Comparison of ENCODE assay signal across 1 cellular context in genomic region chr5:65624570-65625555, GRCh38.
A peak's percentile ranks its signal among the peaks of the same experiment; 100 is the strongest.
TF ChIP-seq lines count a peak whose summit lies in the region.

Gene SHLD3 (plus strand): TSS chr5:65625027. CDS start chr5:65629588, 4,561 bp downstream.
Gene TRAPPC13 (plus strand): TSS chr5:65625027. CDS start chr5:65625061, 34 bp downstream.

TF ChIP-seq in HepG2, 621 proteins besides CTCF, POLR2A, EP300 and RAD21 (continued from another document):
- TF ChIP-seq KIAA2018 (CRISPR knock-in tag; IDR thresholded peaks at IDR 0.05; ENCODE audit: borderline replicate concordance) = no peak
- peak; percentile 81 for TF ChIP-seq PHF8 (CRISPR knock-in tag; IDR thresholded peaks at IDR 0.05)
- TF ChIP-seq ZBTB25 (CRISPR knock-in tag; IDR thresholded peaks at IDR 0.05) = 0 out of 2 replicates have a peak, but pooled peaks have one; percentile 38
- 0 out of 2 replicates have a peak, but pooled peaks have one; percentile 15 for TF ChIP-seq POGK (CRISPR knock-in tag; conservative IDR thresholded peaks at IDR 0.05)
- TF ChIP-seq SIX4 (CRISPR knock-in tag; IDR thresholded peaks at IDR 0.05) = no peak
- no peak for TF ChIP-seq SMC3 (IDR thresholded peaks at IDR 0.05; ENCODE audit: low read length)
- peak; percentile 86 for TF ChIP-seq ZNF143 (CRISPR knock-in tag; IDR thresholded peaks at IDR 0.05)
- no peak for TF ChIP-seq ZHX1 (CRISPR knock-in tag; IDR thresholded peaks at IDR 0.05; ENCODE audit: low read depth)
- no peak for TF ChIP-seq HIVEP1 (CRISPR knock-in tag; IDR thresholded peaks at IDR 0.05)
- TF ChIP-seq ZKSCAN1 (IDR thresholded peaks at IDR 0.05; ENCODE audit: low read length) = no peak
- 0 out of 2 replicates have a peak, but pooled peaks have one; percentile 23 for TF ChIP-seq ZBTB7B (CRISPR knock-in tag; IDR thresholded peaks at IDR 0.05)
- TF ChIP-seq ZNF780A (CRISPR knock-in tag; IDR thresholded peaks at IDR 0.05) = no peak
- peak; percentile 8; the same call in 1 of the 2 replicates for TF ChIP-seq FOXA3 (CRISPR knock-in tag; IDR thresholded peaks at IDR 0.05)
- TF ChIP-seq ZNF83 (CRISPR knock-in tag; IDR thresholded peaks at IDR 0.05; ENCODE audit: borderline replicate concordance) = no peak
- TF ChIP-seq ZNF580 (CRISPR knock-in tag; IDR thresholded peaks at IDR 0.05; ENCODE audit: borderline replicate concordance, low read depth) = 0 out of 2 replicates have a peak, but pooled peaks have one; percentile 28
- no peak for TF ChIP-seq TOPORS (CRISPR knock-in tag; IDR thresholded peaks at IDR 0.05)
- peak; percentile 23; the same call in 1 of the 3 replicates for TF ChIP-seq MXI1 (IDR thresholded peaks at IDR 0.05; ENCODE audit: borderline replicate concordance, low read depth, low read length)
- no peak for TF ChIP-seq NRL (CRISPR knock-in tag; IDR thresholded peaks at IDR 0.05; ENCODE audit: borderline replicate concordance)
- peak; percentile 51 for TF ChIP-seq ZFX (CRISPR knock-in tag; IDR thresholded peaks at IDR 0.05; ENCODE audit: low read depth)
- TF ChIP-seq TGIF2 (CRISPR knock-in tag; IDR thresholded peaks at IDR 0.05) = 0 out of 2 replicates have a peak, but pooled peaks have one; percentile 33
- TF ChIP-seq AKAP8 (CRISPR knock-in tag; IDR thresholded peaks at IDR 0.05) = no peak
- TF ChIP-seq KDM5B (CRISPR knock-in tag; IDR thresholded peaks at IDR 0.05; ENCODE audit: borderline replicate concordance) = 0 out of 2 replicates have a peak, but pooled peaks have one; percentile 6
- no peak for TF ChIP-seq ZNF547 (CRISPR knock-in tag; IDR thresholded peaks at IDR 0.05)
- TF ChIP-seq POGZ (CRISPR knock-in tag; IDR thresholded peaks at IDR 0.05) = 0 out of 2 replicates have a peak, but pooled peaks have one; percentile 14
- no peak; the same call in 1 of the 2 replicates for TF ChIP-seq ZNF205 (CRISPR knock-in tag; IDR thresholded peaks at IDR 0.05)
